In the genomic region with DNA sequence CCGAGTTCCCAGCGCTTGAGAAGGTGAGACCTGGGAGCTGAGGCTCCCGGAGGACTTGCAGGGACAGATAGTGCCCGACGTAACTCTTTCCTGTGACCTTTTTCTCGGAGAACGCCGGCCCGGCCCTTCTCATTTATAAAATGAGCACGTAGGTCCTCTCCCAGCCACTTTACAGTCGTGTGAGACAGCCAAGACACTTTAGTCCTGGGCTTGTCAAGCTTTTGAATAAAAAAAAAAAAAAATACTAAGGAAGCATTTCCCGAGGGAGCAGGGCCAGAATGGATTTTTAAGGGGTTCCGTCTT, we compare ENCODE assay signal across 8 cellular contexts. TPM values are rescaled to one million over a fixed set of nuclear protein-coding genes. Genes with fewer than 3 reads are reported as not detected.
A peak's percentile ranks its signal among the peaks of the same experiment; 100 is the strongest.
DNase-seq lines count a peak whose midpoint lies in the region; ATAC-seq and TF ChIP-seq lines count a peak whose summit lies in the region.

No MANE protein-coding gene starts in this region.

- peak overlapping the region in 3 of 4 donors; percentile 53 to 72 (median 62) for H3K27ac ChIP-seq in gastrocnemius medialis

- in situ Hi-C loops in gastrocnemius medialis (cut with MboI; ENCODE audit: low sequenced_read_pairs in 4 of 4), result loop anchor here in 2 of 4 donors (10.0 kb wide), 2 partner anchors 62 to 98 kb away; a partner anchor contains a TSS

- no peaks in the 10 kb centered on the region for H3K36me3 ChIP-seq in gastrocnemius medialis

- DNase-seq in fibroblast of the aortic adventitia (ENCODE audit: low read depth), result no peak
- no peak for DNase-seq in gastrocnemius medialis
- no peak for DNase-seq in SHP77 treated with DMSO at 0.1 percent for 48 hours (lab: John Stamatoyannopoulos, UW)
- DNase-seq in NCI-H2107 treated with DMSO at 0.1 percent for 48 hours (lab: John Stamatoyannopoulos, UW; ENCODE audit: unreplicated experiment), result no peak
- DNase-seq in NCI-H345 (lab: John Stamatoyannopoulos, UW), result no peak

- TF ChIP-seq CTCF in GM12875 (IDR thresholded peaks at IDR 0.05; ENCODE audit: borderline replicate concordance, insufficient read depth, low read depth, low read length) (no peak), fibroblast of the aortic adventitia (IDR thresholded peaks at IDR 0.05; ENCODE audit: insufficient read depth, low read length) (no peak), gastrocnemius medialis (IDR thresholded peaks at IDR 0.05 in 4 of 5, conservative IDR thresholded peaks at IDR 0.05 in 1 of 5) (no peak)

- H3K4me3 ChIP-seq in GM12875 (ENCODE audit: low read depth, low read length) (peak overlapping the region; percentile 47), fibroblast of the aortic adventitia (ENCODE audit: low read depth, low read length) (peak overlapping the region; percentile 87), gastrocnemius medialis (peak overlapping the region; percentile 60 to 77 (median 70))

- H3K9me3 ChIP-seq in gastrocnemius medialis, result no peaks in the 10 kb centered on the region

- ATAC-seq in SK-N-SH treated with all-trans-retinoic acid at 6 μM for 48 hours (no peak; the same call in 1 of the 3 replicates), gastrocnemius medialis (no peak), HG02870 (IDR thresholded peaks at IDR 0.05; ENCODE audit: unreplicated experiment) (no peak)

- intact Hi-C loops in gastrocnemius medialis (cut with DNase I; ENCODE audit: low total_unique reads), result loop anchor here (1.0 to 10.0 kb wide), 4 partner anchors 50 to 342 kb away; a partner anchor contains a TSS

- H3K27me3 ChIP-seq in gastrocnemius medialis, result no peaks in the 10 kb centered on the region

- H3K4me1 ChIP-seq in gastrocnemius medialis, result peaks cover 20 to 27% of the 10 kb centered on the region in 2 donors

- TF ChIP-seq POLR2A in gastrocnemius medialis (IDR thresholded peaks at IDR 0.05), result no peak

TF ChIP-seq in SK-N-SH treated with all-trans-retinoic acid at 6 μM for 48 hours, 23 proteins besides CTCF, POLR2A, EP300 and RAD21:
- TF ChIP-seq GLIS3 (CRISPR knock-in tag; IDR thresholded peaks at IDR 0.05) (no peak), SNAI2 (CRISPR knock-in tag; IDR thresholded peaks at IDR 0.05) (0 out of 2 replicates have a peak, but pooled peaks have one; percentile 37)

RNA-seq across cellular contexts. Expression of a gene that starts 0.2 kb away (rescaled TPM):
- total RNA-seq in fibroblast of the aortic adventitia (ENCODE audit: low replicate concordance) (0.74 and 1.8 TPM in 2 replicates), gastrocnemius medialis (under 1 TPM; 0.05 to 0.81 (median 0.28) TPM)

RNA-seq across cellular contexts. Expression of a gene that starts 0.7 kb away (rescaled TPM):
- 27.2 and 40.3 TPM in 2 replicates for total RNA-seq in fibroblast of the aortic adventitia (ENCODE audit: low replicate concordance)
- total RNA-seq in gastrocnemius medialis, result 10 to 100 TPM; 55.7 to 97.1 (median 73.3) TPM
